ENCODE assay signal across 27 cellular contexts in the genomic region with DNA sequence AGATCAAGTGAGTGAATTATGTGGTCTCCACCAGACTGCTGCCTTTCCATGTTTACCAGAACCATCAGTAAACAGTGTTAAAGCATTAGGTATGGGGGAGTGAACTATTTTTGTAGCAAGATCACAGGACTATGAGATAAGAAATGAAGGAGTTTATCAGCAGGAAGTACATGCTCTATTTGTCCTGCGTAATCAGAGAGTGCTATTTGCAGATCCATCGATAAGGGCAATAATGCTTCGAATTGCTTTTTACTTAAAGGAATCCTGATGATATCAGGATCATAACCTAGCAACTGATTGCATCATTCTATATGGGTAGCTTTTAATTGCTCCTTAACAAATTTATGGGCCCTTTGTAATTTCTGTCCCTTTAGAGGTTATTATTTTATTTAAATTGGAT. TPM values are rescaled to one million over a fixed set of nuclear protein-coding genes. Genes with fewer than 3 reads are reported as not detected.
"Had no signal": no experiment of that assay in that cellular context is flagged by ENCODE, and none has a peak within 500 bp of the region (broad histone marks: within the 10 kb centered on the region; RNA-seq: fewer than 3 reads in every experiment).

No MANE protein-coding gene starts in this region.

- DNase-seq: activated CD4-positive, alpha-beta memory T cell treated with anti-CD3 and anti-CD28 coated beads, Interleukin-2, amount 10 ng/mL, durations not matched to agents 7 days and 5 days; activated CD4-positive, alpha-beta T cell treated with anti-CD3 and anti-CD28 coated beads for 1 hour; activated CD4-positive, alpha-beta T cell treated with anti-CD3 and anti-CD28 coated beads for 4 hours; activated CD4-positive, alpha-beta T cell treated with anti-CD3 and anti-CD28 coated beads, Interleukin-2, amount 10 ng/mL, durations not matched to agents 7 days and 5 days; activated CD4-positive, alpha-beta T cell treated with anti-CD3 and anti-CD28 coated beads, Interleukin-2, amount 50 U/mL, for 4 hours; activated CD8-positive, alpha-beta memory T cell treated with anti-CD3 and anti-CD28 coated beads for 24 hours; activated effector memory CD4-positive, alpha-beta T cell treated with Interleukin-2 at 50 U/mL for 16 hours; activated gamma-delta T cell treated with Interleukin-2 at 50 U/mL for 16 hours; activated naive CD4-positive, alpha-beta T cell treated with anti-CD3 and anti-CD28 coated beads, Interleukin-2, amount 50 U/mL, for 16 hours; activated naive CD4-positive, alpha-beta T cell treated with Interleukin-2 at 50 U/mL for 16 hours; activated T-cell treated with anti-CD3 and anti-CD28 coated beads, Interleukin-2, amount 50 U/mL, for 4 hours; amniotic stem cell; anterior cingulate cortex; brain microvascular endothelial cell; dorsolateral prefrontal cortex; effector memory CD4-positive, alpha-beta T cell; endodermal cell; foreskin fibroblast; head of caudate nucleus; hypothalamus; T-helper 2 cell had no signal

- FAIRE-seq: astrocyte, bronchial epithelial cell, frontal cortex had no signal

- H3K27me3 ChIP-seq: brain microvascular endothelial cell, dorsolateral prefrontal cortex had no signal

- H3K4me3 ChIP-seq: coronary artery, dorsolateral prefrontal cortex had no signal

- H3K27ac ChIP-seq: brain microvascular endothelial cell, coronary artery, dorsolateral prefrontal cortex had no signal

- H3K36me3 ChIP-seq: brain microvascular endothelial cell had no signal

- ATAC-seq: activated T-cell treated with anti-CD3 and anti-CD28 coated beads, Interleukin-2, amount 50 U/mL, for 4 hours; activated T-helper 17 cell treated with anti-CD3 and anti-CD28 coated beads, Interleukin-2, amount 50 U/mL, for 72 hours; esophagus mucosa had no signal

RNA-seq across cellular contexts. Expression of a gene that starts 57.1 kb away (rescaled TPM):
- total RNA-seq: activated CD4-positive, alpha-beta memory T cell treated with anti-CD3 and anti-CD28 coated beads, Interleukin-2, amount 10 ng/mL, durations not matched to agents 7 days and 5 days; activated CD4-positive, alpha-beta T cell treated with anti-CD3 and anti-CD28 coated beads, Interleukin-2, amount 10 ng/mL, durations not matched to agents 7 days and 5 days; activated T-cell treated with anti-CD3 and anti-CD28 coated beads, Interleukin-2, amount 50 U/mL, for 4 hours; activated T-helper 17 cell treated with anti-CD3 and anti-CD28 coated beads, Interleukin-2, amount 50 U/mL, for 72 hours; astrocyte; esophagus mucosa; frontal cortex had no signal
